8 cellular contexts compared by ENCODE assay signal in genomic region chr5:115634343-115635132, GRCh38.
DNase-seq lines count a peak whose midpoint lies in the region; ATAC-seq and TF ChIP-seq lines count a peak whose summit lies in the region.

No MANE protein-coding gene starts in this region.

- H3K36me3 ChIP-seq in WERI-Rb-1 = no peaks in the 10 kb centered on the region

- ATAC-seq in GM18861 (IDR thresholded peaks at IDR 0.05; ENCODE audit: unreplicated experiment) (peak; percentile 45), HG03103 (IDR thresholded peaks at IDR 0.05; ENCODE audit: low read depth, unreplicated experiment) (peak; percentile 44)

- H3K27ac ChIP-seq in WERI-Rb-1 (no peak overlapping the region), caudate nucleus (ENCODE audit: low read depth, low read length) (peak overlapping the region; percentile 24)

- H3K27me3 ChIP-seq in WERI-Rb-1 (ENCODE audit: insufficient read depth, low read depth, severe bottlenecking) = no peaks in the 10 kb centered on the region

- H3K9me3 ChIP-seq in WERI-Rb-1 (ENCODE audit: severe bottlenecking) = no peaks in the 10 kb centered on the region

- H3K4me3 ChIP-seq in AG04449 (ENCODE audit: low read depth, low read length) (peak overlapping the region; percentile 43), WERI-Rb-1 (ENCODE audit: low read depth, low read length) (no peak overlapping the region; the same call in 1 of the 2 replicates)

- POLR2A ChIA-PET in AG04449 (lab: Yijun Ruan, JAX) = interaction anchor here (0.6 to 0.9 kb wide), 2 partner anchors 207 to 338 kb away, joined by 3 read pairs; partner anchors contain the start of genes AP3S1, ATG12 and CCDC112

- CTCF ChIA-PET in AG04449 (lab: Yijun Ruan, JAX) = interaction anchor here (0.7 to 5.3 kb wide), 27 partner anchors 8 to 442 kb away, joined by 3 to 28 read pairs (median 3); partner anchors contain the start of genes CDO1 and TMED7

- TF ChIP-seq CTCF in AG04449 (IDR thresholded peaks at IDR 0.05; ENCODE audit: insufficient read depth, low read length, missing control alignments) = peak; percentile 87
- peak; percentile 78 for TF ChIP-seq CTCF in WERI-Rb-1 (IDR thresholded peaks at IDR 0.05; ENCODE audit: low read depth, low read length)

- DNase-seq in AG04449 (ENCODE audit: low read depth, low spot score) (no peak), NCI-H2171 (lab: John Stamatoyannopoulos, UW) (peak; percentile 55), WERI-Rb-1 (peak; percentile 90), caudate nucleus (lab: John Stamatoyannopoulos, UW) (peak; percentile 7 to 90 (median 64)), islet precursor cell (peak; percentile 84)
- DNase-seq in stimulated activated CD4-positive, alpha-beta T cell treated with anti-CD3 and anti-CD28 coated beads, Interleukin-12 subunit alpha, Interleukin-12 subunit beta, amount 100 ng/mL, for 4 hours = peak; percentile 79
